Comparison of ENCODE assay signal across 9 cellular contexts in genomic region chr2:63050186-63050915, GRCh38. TPM values are rescaled to one million over a fixed set of nuclear protein-coding genes. Genes with fewer than 3 reads are reported as not detected.
DNase-seq lines count a peak whose midpoint lies in the region; ATAC-seq and TF ChIP-seq lines count a peak whose summit lies in the region.
"Had no signal": no experiment of that assay in that cellular context is flagged by ENCODE, and none has a peak within 500 bp of the region (broad histone marks: within the 10 kb centered on the region; RNA-seq: fewer than 3 reads in every experiment).

OTX1 (plus strand) TSS chr2:63050830; CDS start chr2:63052991, 2,161 bp downstream.

- peak; percentile 75 for ATAC-seq in HG02973 (IDR thresholded peaks at IDR 0.05; ENCODE audit: unreplicated experiment)
- ATAC-seq in lung (ENCODE audit: insufficient read depth, low FRiP score), result peak; percentile 75
- ATAC-seq in stimulated activated naive CD8-positive, alpha-beta T cell treated with anti-CD3 and anti-CD28 coated beads, Interleukin-15, Interleukin-2, amounts not matched to agents 100 U/mL and 50 U/mL, for 24 hours, result peak; percentile 80

- no peaks in the 10 kb centered on the region for H4K20me1 ChIP-seq in SU-DHL-6 (ENCODE audit: low read depth, low read length)

- TF ChIP-seq CTCF in SU-DHL-6 (IDR thresholded peaks at IDR 0.05; ENCODE audit: insufficient read depth, low read length, poor library complexity, severe bottlenecking) (no peak), choroid plexus epithelial cell (conservative IDR thresholded peaks at IDR 0.05; ENCODE audit: low read depth, low read length) (no peak), lung (IDR thresholded peaks at IDR 0.05; ENCODE audit: control extremely low read depth, extremely low read depth) (no peak)

- WGBS in lung, 2 donors, result 0 to 1% methylated on average over 57 to 85 of the region's 86 CpGs

- no peaks in the 10 kb centered on the region for H3F3A ChIP-seq in SU-DHL-6 (ENCODE audit: insufficient read depth)

- no peaks in the 10 kb centered on the region for H3K9me2 ChIP-seq in SU-DHL-6 (replicated peaks; ENCODE audit: insufficient read depth, low read length)

- no peaks in the 10 kb centered on the region for H3K27me3 ChIP-seq in SU-DHL-6 (ENCODE audit: low read length)
- H3K27me3 ChIP-seq in lung (ENCODE audit: control insufficient read depth, insufficient read depth), result peaks cover 38% of the 10 kb centered on the region

- H3K27ac ChIP-seq in SU-DHL-6 (ENCODE audit: low read depth, low read length), result peak within 1 kb of the TSS; percentile 58
- H3K27ac ChIP-seq in lung (ENCODE audit: low read depth in 1 of 2, low read length in 1 of 2), result no peak within 1 kb of the TSS

- peak; percentile 43 to 73 for DNase-seq in AML-193 (lab: John Stamatoyannopoulos, UW)
- peak; percentile 78 for DNase-seq in NCI-H146 treated with DMSO at 0.1 percent for 48 hours (lab: John Stamatoyannopoulos, UW; ENCODE audit: unreplicated experiment)
- peak; percentile 33 for DNase-seq in choroid plexus epithelial cell (ENCODE audit: low read depth)
- peak; percentile 68 for DNase-seq in lung (ENCODE audit: low spot score)
- peak; percentile 72 for DNase-seq in stimulated activated naive CD8-positive, alpha-beta T cell treated with anti-CD3 and anti-CD28 coated beads, Interleukin-15, Interleukin-2, amounts not matched to agents 100 U/mL and 50 U/mL, for 24 hours

- peak; percentile 33 for TF ChIP-seq POLR2A in GM18526 (IDR thresholded peaks at IDR 0.05; ENCODE audit: extremely low read depth, insufficient read length)

- peak within 1 kb of the TSS; percentile 73 for H3K9ac ChIP-seq in SU-DHL-6 (ENCODE audit: low read length)

- peaks cover 4 to 43% of the 10 kb centered on the region in 2 donors for H3K4me1 ChIP-seq in lung (ENCODE audit: control insufficient read depth in 2 of 2, insufficient read depth in 2 of 2, low read length in 2 of 2)

- peak within 1 kb of the TSS; percentile 70 for H3K4me2 ChIP-seq in SU-DHL-6 (ENCODE audit: low read depth, low read length, poor library complexity, severe bottlenecking)

- H3K79me2 ChIP-seq in SU-DHL-6 (ENCODE audit: insufficient read depth, low read length), result no peaks in the 10 kb centered on the region; the same call in 1 of the 2 replicates

- peak within 1 kb of the TSS; percentile 82 for H3K4me3 ChIP-seq in SU-DHL-6 (ENCODE audit: insufficient read depth, low read length, poor library complexity, severe bottlenecking)
- H3K4me3 ChIP-seq in choroid plexus epithelial cell (ENCODE audit: low read depth, low read length), result peak within 1 kb of the TSS; percentile 51
- H3K4me3 ChIP-seq in lung, result peak within 1 kb of the TSS; percentile 45

- peak within 1 kb of the TSS; percentile 94 for H2AFZ ChIP-seq in SU-DHL-6 (ENCODE audit: low read depth, low read length, severe bottlenecking)

- no peaks in the 10 kb centered on the region for H3K9me3 ChIP-seq in SU-DHL-6 (ENCODE audit: insufficient read depth, low read length)
- peaks cover 0 to 36% of the 10 kb centered on the region in 2 donors for H3K9me3 ChIP-seq in lung (ENCODE audit: control insufficient read depth in 2 of 2, insufficient read depth in 1 of 2, low read length in 1 of 2)

- H3K36me3 ChIP-seq in SU-DHL-6 (ENCODE audit: low read length) (no peaks in the 10 kb centered on the region), lung (ENCODE audit: control insufficient read depth in 2 of 2, insufficient read depth in 2 of 2, low read length in 2 of 2) (peaks cover 0 to 3% of the 10 kb centered on the region in 2 donors)

RNA-seq across cellular contexts. Expression of gene OTX1, which starts in this region (rescaled TPM):
- total RNA-seq in lung, result 1 to 10 TPM in 1 of 2 donors, under 1 TPM in 1; 0.11 to 1.0 TPM
- polyA plus RNA-seq in lung, result under 1 TPM; 0.30 to 0.39 TPM
- total RNA-seq: T-helper 2 cell treated with Interferon-gamma antibody and Interleukin-4, amounts not matched to agents 100 ng/mL and 5 ng/mL, for 36 hours had no signal
